In genomic region chr1:89781494-89782126, GRCh38 we compare ENCODE assay signal across 1 cellular context.
TF ChIP-seq lines count a peak whose summit lies in the region.

No MANE protein-coding gene starts in this region.

TF ChIP-seq in GM12878, 131 proteins besides CTCF, POLR2A, EP300 and RAD21 (continued from another document and continues in another):
- TF ChIP-seq E4F1 (IDR thresholded peaks at IDR 0.05; ENCODE audit: borderline replicate concordance, partially characterized antibody), result no peak
- TF ChIP-seq BCL11A (IDR thresholded peaks at IDR 0.05; ENCODE audit: low read depth, low read length), result peak; percentile 78
- TF ChIP-seq ZNF24 (IDR thresholded peaks at IDR 0.05), result no peak; the same call in 1 of the 2 replicates
- peak; percentile 79 to 82 for TF ChIP-seq IKZF2 (IDR thresholded peaks at IDR 0.05)
- 0 out of 4 replicates have a peak, but pooled peaks of 1 of the 2 experiments have one; percentile 36 for TF ChIP-seq CEBPB (IDR thresholded peaks at IDR 0.05; ENCODE audit: borderline replicate concordance in 1 of 2, low read depth in 2 of 2, low read length in 2 of 2)
- peak; percentile 59 for TF ChIP-seq NR2F1 (conservative IDR thresholded peaks at IDR 0.05)
- TF ChIP-seq, protein P1, sequence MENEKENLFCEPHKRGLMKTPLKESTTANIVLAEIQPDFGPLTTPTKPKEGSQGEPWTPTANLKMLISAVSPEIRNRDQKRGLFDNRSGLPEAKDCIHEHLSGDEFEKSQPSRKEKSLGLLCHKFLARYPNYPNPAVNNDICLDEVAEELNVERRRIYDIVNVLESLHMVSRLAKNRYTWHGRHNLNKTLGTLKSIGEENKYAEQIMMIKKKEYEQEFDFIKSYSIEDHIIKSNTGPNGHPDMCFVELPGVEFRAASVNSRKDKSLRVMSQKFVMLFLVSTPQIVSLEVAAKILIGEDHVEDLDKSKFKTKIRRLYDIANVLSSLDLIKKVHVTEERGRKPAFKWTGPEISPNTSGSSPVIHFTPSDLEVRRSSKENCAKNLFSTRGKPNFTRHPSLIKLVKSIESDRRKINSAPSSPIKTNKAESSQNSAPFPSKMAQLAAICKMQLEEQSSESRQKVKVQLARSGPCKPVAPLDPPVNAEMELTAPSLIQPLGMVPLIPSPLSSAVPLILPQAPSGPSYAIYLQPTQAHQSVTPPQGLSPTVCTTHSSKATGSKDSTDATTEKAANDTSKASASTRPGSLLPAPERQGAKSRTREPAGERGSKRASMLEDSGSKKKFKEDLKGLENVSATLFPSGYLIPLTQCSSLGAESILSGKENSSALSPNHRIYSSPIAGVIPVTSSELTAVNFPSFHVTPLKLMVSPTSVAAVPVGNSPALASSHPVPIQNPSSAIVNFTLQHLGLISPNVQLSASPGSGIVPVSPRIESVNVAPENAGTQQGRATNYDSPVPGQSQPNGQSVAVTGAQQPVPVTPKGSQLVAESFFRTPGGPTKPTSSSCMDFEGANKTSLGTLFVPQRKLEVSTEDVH (IDR thresholded peaks at IDR 0.05; ENCODE audit: low read depth, partially characterized antibody), result no peak
- no peak for TF ChIP-seq KLF5 (IDR thresholded peaks at IDR 0.05; ENCODE audit: partially characterized antibody)
- TF ChIP-seq SMAD1 (IDR thresholded peaks at IDR 0.05; ENCODE audit: low read depth, partially characterized antibody), result peak; percentile 83
- TF ChIP-seq CREB1 (IDR thresholded peaks at IDR 0.05; ENCODE audit: low read depth), result peak; percentile 23; the same call in 1 of the 2 replicates
- TF ChIP-seq ZBTB4 (CRISPR knock-in tag; IDR thresholded peaks at IDR 0.05), result no peak
- TF ChIP-seq NR2C2 (IDR thresholded peaks at IDR 0.05; ENCODE audit: borderline replicate concordance, control insufficient read depth, insufficient read length, low read depth), result no peak
- TF ChIP-seq TCF7 (IDR thresholded peaks at IDR 0.05; ENCODE audit: borderline replicate concordance), result peak; percentile 100
- TF ChIP-seq HCFC1 (IDR thresholded peaks at IDR 0.05; ENCODE audit: low read length), result no peak
- TF ChIP-seq JUND (IDR thresholded peaks at IDR 0.05; ENCODE audit: low read depth, low read length), result 0 out of 2 replicates have a peak, but pooled peaks have one; percentile 16
- TF ChIP-seq DPF2 (IDR thresholded peaks at IDR 0.05), result peak; percentile 96
- TF ChIP-seq MTA2 (IDR thresholded peaks at IDR 0.05; ENCODE audit: low read depth), result peak; percentile 89
- TF ChIP-seq IKZF1 (conservative IDR thresholded peaks at IDR 0.05), result peak; percentile 86
- no peak for TF ChIP-seq SIX5 (IDR thresholded peaks at IDR 0.05; ENCODE audit: low read depth, low read length, severe bottlenecking)
- TF ChIP-seq ZNF207 (IDR thresholded peaks at IDR 0.05; ENCODE audit: borderline replicate concordance), result peak; percentile 15; the same call in 1 of the 2 replicates
- TF ChIP-seq PBX3 (IDR thresholded peaks at IDR 0.05; ENCODE audit: insufficient replicate concordance, low read depth, low read length), result peak; percentile 88
- peak; percentile 29; the same call in 1 of the 2 replicates for TF ChIP-seq BMI1 (IDR thresholded peaks at IDR 0.05; ENCODE audit: borderline replicate concordance)
- peak; percentile 73 for TF ChIP-seq NBN (IDR thresholded peaks at IDR 0.05)
- peak; percentile 83 for TF ChIP-seq ATF2 (IDR thresholded peaks at IDR 0.05; ENCODE audit: low read length)
- TF ChIP-seq, protein P2, sequence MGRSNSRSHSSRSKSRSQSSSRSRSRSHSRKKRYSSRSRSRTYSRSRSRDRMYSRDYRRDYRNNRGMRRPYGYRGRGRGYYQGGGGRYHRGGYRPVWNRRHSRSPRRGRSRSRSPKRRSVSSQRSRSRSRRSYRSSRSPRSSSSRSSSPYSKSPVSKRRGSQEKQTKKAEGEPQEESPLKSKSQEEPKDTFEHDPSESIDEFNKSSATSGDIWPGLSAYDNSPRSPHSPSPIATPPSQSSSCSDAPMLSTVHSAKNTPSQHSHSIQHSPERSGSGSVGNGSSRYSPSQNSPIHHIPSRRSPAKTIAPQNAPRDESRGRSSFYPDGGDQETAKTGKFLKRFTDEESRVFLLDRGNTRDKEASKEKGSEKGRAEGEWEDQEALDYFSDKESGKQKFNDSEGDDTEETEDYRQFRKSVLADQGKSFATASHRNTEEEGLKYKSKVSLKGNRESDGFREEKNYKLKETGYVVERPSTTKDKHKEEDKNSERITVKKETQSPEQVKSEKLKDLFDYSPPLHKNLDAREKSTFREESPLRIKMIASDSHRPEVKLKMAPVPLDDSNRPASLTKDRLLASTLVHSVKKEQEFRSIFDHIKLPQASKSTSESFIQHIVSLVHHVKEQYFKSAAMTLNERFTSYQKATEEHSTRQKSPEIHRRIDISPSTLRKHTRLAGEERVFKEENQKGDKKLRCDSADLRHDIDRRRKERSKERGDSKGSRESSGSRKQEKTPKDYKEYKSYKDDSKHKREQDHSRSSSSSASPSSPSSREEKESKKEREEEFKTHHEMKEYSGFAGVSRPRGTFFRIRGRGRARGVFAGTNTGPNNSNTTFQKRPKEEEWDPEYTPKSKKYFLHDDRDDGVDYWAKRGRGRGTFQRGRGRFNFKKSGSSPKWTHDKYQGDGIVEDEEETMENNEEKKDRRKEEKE (IDR thresholded peaks at IDR 0.05), result no peak
- TF ChIP-seq RFX5 (IDR thresholded peaks at IDR 0.05; ENCODE audit: low read depth, low read length), result no peak
- no peak; the same call in 1 of the 2 replicates for TF ChIP-seq ZBED1 (IDR thresholded peaks at IDR 0.05; ENCODE audit: borderline replicate concordance)
- no peak for TF ChIP-seq CHD4 (IDR thresholded peaks at IDR 0.05)
- no peak for TF ChIP-seq YBX1 (IDR thresholded peaks at IDR 0.05)
- TF ChIP-seq CREM (IDR thresholded peaks at IDR 0.05; ENCODE audit: low read depth), result peak; percentile 69
- TF ChIP-seq EGR1 (IDR thresholded peaks at IDR 0.05; ENCODE audit: borderline replicate concordance in 1 of 2, low read depth in 2 of 2, low read length in 2 of 2), result peak in 1 of 2 experiments; percentile 77; a peak in 1 of 3 replicates
- TF ChIP-seq FOS (IDR thresholded peaks at IDR 0.05; ENCODE audit: borderline replicate concordance, extremely low read depth, insufficient read length), result no peak
- TF ChIP-seq SPI1 (IDR thresholded peaks at IDR 0.05; ENCODE audit: borderline replicate concordance, insufficient read depth, low read depth, low read length), result peak; percentile 90
- TF ChIP-seq EED (IDR thresholded peaks at IDR 0.05; ENCODE audit: low read depth), result peak; percentile 86
- TF ChIP-seq BRCA1 (IDR thresholded peaks at IDR 0.05; ENCODE audit: low read depth, low read length), result no peak
- TF ChIP-seq, protein P3, sequence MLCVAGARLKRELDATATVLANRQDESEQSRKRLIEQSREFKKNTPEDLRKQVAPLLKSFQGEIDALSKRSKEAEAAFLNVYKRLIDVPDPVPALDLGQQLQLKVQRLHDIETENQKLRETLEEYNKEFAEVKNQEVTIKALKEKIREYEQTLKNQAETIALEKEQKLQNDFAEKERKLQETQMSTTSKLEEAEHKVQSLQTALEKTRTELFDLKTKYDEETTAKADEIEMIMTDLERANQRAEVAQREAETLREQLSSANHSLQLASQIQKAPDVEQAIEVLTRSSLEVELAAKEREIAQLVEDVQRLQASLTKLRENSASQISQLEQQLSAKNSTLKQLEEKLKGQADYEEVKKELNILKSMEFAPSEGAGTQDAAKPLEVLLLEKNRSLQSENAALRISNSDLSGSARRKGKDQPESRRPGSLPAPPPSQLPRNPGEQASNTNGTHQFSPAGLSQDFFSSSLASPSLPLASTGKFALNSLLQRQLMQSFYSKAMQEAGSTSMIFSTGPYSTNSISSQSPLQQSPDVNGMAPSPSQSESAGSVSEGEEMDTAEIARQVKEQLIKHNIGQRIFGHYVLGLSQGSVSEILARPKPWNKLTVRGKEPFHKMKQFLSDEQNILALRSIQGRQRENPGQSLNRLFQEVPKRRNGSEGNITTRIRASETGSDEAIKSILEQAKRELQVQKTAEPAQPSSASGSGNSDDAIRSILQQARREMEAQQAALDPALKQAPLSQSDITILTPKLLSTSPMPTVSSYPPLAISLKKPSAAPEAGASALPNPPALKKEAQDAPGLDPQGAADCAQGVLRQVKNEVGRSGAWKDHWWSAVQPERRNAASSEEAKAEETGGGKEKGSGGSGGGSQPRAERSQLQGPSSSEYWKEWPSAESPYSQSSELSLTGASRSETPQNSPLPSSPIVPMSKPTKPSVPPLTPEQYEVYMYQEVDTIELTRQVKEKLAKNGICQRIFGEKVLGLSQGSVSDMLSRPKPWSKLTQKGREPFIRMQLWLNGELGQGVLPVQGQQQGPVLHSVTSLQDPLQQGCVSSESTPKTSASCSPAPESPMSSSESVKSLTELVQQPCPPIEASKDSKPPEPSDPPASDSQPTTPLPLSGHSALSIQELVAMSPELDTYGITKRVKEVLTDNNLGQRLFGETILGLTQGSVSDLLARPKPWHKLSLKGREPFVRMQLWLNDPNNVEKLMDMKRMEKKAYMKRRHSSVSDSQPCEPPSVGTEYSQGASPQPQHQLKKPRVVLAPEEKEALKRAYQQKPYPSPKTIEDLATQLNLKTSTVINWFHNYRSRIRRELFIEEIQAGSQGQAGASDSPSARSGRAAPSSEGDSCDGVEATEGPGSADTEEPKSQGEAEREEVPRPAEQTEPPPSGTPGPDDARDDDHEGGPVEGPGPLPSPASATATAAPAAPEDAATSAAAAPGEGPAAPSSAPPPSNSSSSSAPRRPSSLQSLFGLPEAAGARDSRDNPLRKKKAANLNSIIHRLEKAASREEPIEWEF (IDR thresholded peaks at IDR 0.05; ENCODE audit: insufficient replicate concordance, low read depth, low read length), result peak; percentile 83
- TF ChIP-seq EZH2 (IDR thresholded peaks at IDR 0.05; ENCODE audit: borderline replicate concordance, control insufficient read depth, low read depth, low read length), result no peak
- TF ChIP-seq CHD1 (IDR thresholded peaks at IDR 0.05; ENCODE audit: low read depth, low read length), result no peak
- no peak for TF ChIP-seq NFYA (IDR thresholded peaks at IDR 0.05; ENCODE audit: borderline replicate concordance, low read depth, low read length)
